Comparison of ENCODE assay signal across 8 cellular contexts in genomic region chr14:104678346-104678745, GRCh38. TPM values are rescaled to one million over a fixed set of nuclear protein-coding genes. Genes with fewer than 3 reads are reported as not detected.
DNase-seq lines count a peak whose midpoint lies in the region; ATAC-seq, FAIRE-seq and TF ChIP-seq lines count a peak whose summit lies in the region.

No MANE protein-coding gene starts in this region.

- H3K4me1 Mint-ChIP-seq in osteocyte (ENCODE audit: unreplicated experiment): peaks cover 58% of the 10 kb centered on the region

- CTCF ChIA-PET in A549 (lab: Yijun Ruan, JAX): interaction anchor here (0.7 to 7.6 kb wide), 10 partner anchors 10 to 44 kb away, joined by 3 to 117 read pairs (median 4); partner anchors contain the start of gene INF2
- CTCF ChIA-PET in Panc1 (lab: Charles Lee): interaction anchor here (0.7 kb wide), 1 partner anchor 25 kb away, joined by 3 read pairs; no protein-coding TSS in a partner anchor
- CTCF ChIA-PET in endothelial cell of umbilical vein (lab: Charles Lee): interaction anchor here (1.3 to 2.2 kb wide), 4 partner anchors 13 to 31 kb away, joined by 3 to 19 read pairs (median 4); no protein-coding TSS in a partner anchor

- peak overlapping the region; percentile 74 for H3K9ac ChIP-seq in endothelial cell of umbilical vein (replicated peaks; ENCODE audit: extremely low read depth, insufficient read depth, low read length)

- no peaks in the 10 kb centered on the region for H3K9me3 ChIP-seq in A549
- no peaks in the 10 kb centered on the region for H3K9me3 ChIP-seq in Panc1 (ENCODE audit: control insufficient read depth, insufficient read depth, low read depth, low read length)
- no peaks in the 10 kb centered on the region for H3K9me3 ChIP-seq in endothelial cell of umbilical vein (replicated peaks; ENCODE audit: control insufficient read depth, insufficient read depth, low read length)

- H3K79me2 ChIP-seq in endothelial cell of umbilical vein (ENCODE audit: control insufficient read depth, insufficient read depth, low read length): no peaks in the 10 kb centered on the region

- ATAC-seq in A549 (peak; percentile 1 to 4; a peak in 3 of 6 replicates), GM19395 (IDR thresholded peaks at IDR 0.05; ENCODE audit: unreplicated experiment) (peak; percentile 15), Panc1 (no peak)

- no peak for TF ChIP-seq EP300 in A549 (IDR thresholded peaks at IDR 0.05)

- no peaks in the 10 kb centered on the region for H3K36me3 Mint-ChIP-seq in osteocyte (ENCODE audit: unreplicated experiment)

- no peak for TF ChIP-seq POLR2A in A549 (IDR thresholded peaks at IDR 0.05; ENCODE audit: low read length)
- TF ChIP-seq POLR2A in endothelial cell of umbilical vein (IDR thresholded peaks at IDR 0.05; ENCODE audit: low read depth, low read length): no peak

- intact Hi-C loops in Panc1 (cut with micrococcal nuclease; ENCODE audit: unreplicated experiment) (no loop called here), endothelial cell of umbilical vein (cut with micrococcal nuclease) (loop anchor here (5.0 kb wide), 1 partner anchor 814 kb away; the partner anchor contains the start of gene TEDC1), posterior vena cava (cut with DNase I) (no loop called here)

- no peaks in the 10 kb centered on the region for H3K27me3 Mint-ChIP-seq in osteocyte (ENCODE audit: unreplicated experiment)

- H3K27ac ChIP-seq in A549 (peak overlapping the region; percentile 98 to 100), Panc1 (ENCODE audit: low read length) (peak overlapping the region; percentile 97), endothelial cell of umbilical vein (ENCODE audit: insufficient read depth, low read depth, low read length) (peak overlapping the region; percentile 95)

- H4K20me1 ChIP-seq in endothelial cell of umbilical vein (replicated peaks; ENCODE audit: control insufficient read depth, extremely low read depth, insufficient read depth, low read length): no peaks in the 10 kb centered on the region

- FAIRE-seq in A549 (lab: Jason Lieb, UNC): no peak
- no peak for FAIRE-seq in endothelial cell of umbilical vein (lab: Jason Lieb, UNC)

- H3K9me3 Mint-ChIP-seq in osteocyte (ENCODE audit: unreplicated experiment): no peaks in the 10 kb centered on the region

- H3K36me3 ChIP-seq in Panc1 (ENCODE audit: control insufficient read depth, insufficient read depth, low read length) (no peaks in the 10 kb centered on the region; the same call in 1 of the 2 replicates), endothelial cell of umbilical vein (ENCODE audit: control insufficient read depth in 2 of 2, extremely low read depth in 1 of 2, insufficient read depth in 2 of 2, low read length in 2 of 2) (no peaks in the 10 kb centered on the region)

- BruUV-seq in Panc1 (replicated peaks; lab: Mats Ljungman, UMichigan): no TSS peak
- BruUV-seq in endothelial cell of umbilical vein (replicated peaks; lab: Mats Ljungman, UMichigan): no TSS peak

- TF ChIP-seq CTCF in A549 (IDR thresholded peaks at IDR 0.05): no peak
- no peak for TF ChIP-seq CTCF in Panc1 (IDR thresholded peaks at IDR 0.05)
- no peak for TF ChIP-seq CTCF in endothelial cell of umbilical vein (IDR thresholded peaks at IDR 0.05; ENCODE audit: extremely low read depth in 1 of 2, insufficient read depth in 1 of 2, low read depth in 1 of 2, low read length in 2 of 2)
- TF ChIP-seq CTCF in osteocyte (IDR thresholded peaks at IDR 0.05): no peak
- TF ChIP-seq CTCF in GM10266 (IDR thresholded peaks at IDR 0.05; ENCODE audit: control insufficient read depth, insufficient read depth, low read depth, missing control alignments): no peak

- H3K27ac Mint-ChIP-seq in osteocyte (ENCODE audit: unreplicated experiment): peak overlapping the region; percentile 86

- dilution Hi-C loops in endothelial cell of umbilical vein (cut with MboI; ENCODE audit: extremely low pct_ligation_motif_present, low sequenced_read_pairs): no loop called here

- H2AFZ ChIP-seq in endothelial cell of umbilical vein (ENCODE audit: low read depth, low read length): no peak overlapping the region

- DNase-seq in A549 (ENCODE audit: low read depth in 1 of 2, low spot score in 1 of 2) (no peak), Panc1 (ENCODE audit: low read depth, low spot score) (no peak), endothelial cell of umbilical vein (ENCODE audit: low read depth, low spot score) (no peak), osteocyte (ENCODE audit: extremely low spot score, unreplicated experiment) (no peak), NOMO-1 treated with DMSO at 0.1 percent for 48 hours (lab: John Stamatoyannopoulos, UW; ENCODE audit: unreplicated experiment) (no peak), GM10266 (ENCODE audit: extremely low spot score) (no peak), posterior vena cava (ENCODE audit: low spot score) (no peak)

- peak overlapping the region; percentile 39 for H3K4me3 ChIP-seq in A549
- peak overlapping the region; percentile 31 to 38; a peak in 3 of 4 replicates for H3K4me3 ChIP-seq in Panc1 (ENCODE audit: low read depth in 2 of 2, low read length in 2 of 2)
- peak overlapping the region in 1 of 3 experiments; percentile 38 for H3K4me3 ChIP-seq in endothelial cell of umbilical vein (replicated peaks in 1 of 3; ENCODE audit: insufficient read depth in 1 of 3, low read depth in 1 of 3, low read length in 3 of 3)

- WGBS in A549 (ENCODE audit: missing lambda C conversion rate): 16% methylated on average over 12 of the region's 13 CpGs

- POLR2A ChIA-PET in A549 (lab: Yijun Ruan, JAX) (interaction anchor here (1.8 to 2.2 kb wide), 5 partner anchors 10 to 74 kb away, joined by 4 to 29 read pairs (median 8); partner anchors contain the start of gene SIVA1), Panc1 (lab: Charles Lee) (interaction anchor here (1.0 kb wide), 1 partner anchor 9 kb away, joined by 3 read pairs; no protein-coding TSS in a partner anchor), endothelial cell of umbilical vein (lab: Charles Lee) (no interaction called here)

- in situ Hi-C loops in Panc1 (cut with HindIII; ENCODE audit: low pct_unique_long_range_greater_than_20kb, low sequenced_read_pairs): no loop called here

- H3K4me1 ChIP-seq in A549 (peaks cover 67% of the 10 kb centered on the region), Panc1 (ENCODE audit: control insufficient read depth, insufficient read depth, low read length) (peaks cover 66% of the 10 kb centered on the region), endothelial cell of umbilical vein (ENCODE audit: control insufficient read depth, extremely low read depth, insufficient read depth, low read length) (peaks cover 40% of the 10 kb centered on the region)

- H3K4me2 ChIP-seq in A549 (peak overlapping the region; percentile 87), endothelial cell of umbilical vein (ENCODE audit: insufficient read depth, low read length) (peak overlapping the region; percentile 58)

- TF ChIP-seq RAD21 in A549 (conservative IDR thresholded peaks at IDR 0.05 in 1 of 2, IDR thresholded peaks at IDR 0.05 in 1 of 2): no peak

- H3K4me3 Mint-ChIP-seq in osteocyte (ENCODE audit: unreplicated experiment): peak overlapping the region; percentile 71

- H3K27me3 ChIP-seq in Panc1 (ENCODE audit: control insufficient read depth, insufficient read depth, low read length) (no peaks in the 10 kb centered on the region), endothelial cell of umbilical vein (ENCODE audit: control insufficient read depth in 2 of 2, insufficient read depth in 2 of 2, low read length in 2 of 2) (no peaks in the 10 kb centered on the region)

- H3K9me1 ChIP-seq in endothelial cell of umbilical vein (replicated peaks; ENCODE audit: control insufficient read depth, extremely low read depth, insufficient read depth, low read length): no peaks in the 10 kb centered on the region

TF ChIP-seq in A549, 52 proteins besides CTCF, POLR2A, EP300 and RAD21:
- no peak for TF ChIP-seq GATA3 (IDR thresholded peaks at IDR 0.05; ENCODE audit: borderline replicate concordance)

RNA-seq across cellular contexts. Expression of gene INF2, which starts 11.1 kb away (rescaled TPM):
- polyA plus RNA-seq in A549 (2011; rRNA removed) (23.6 and 24.7 TPM in 2 replicates), A549 (2017; fragmentation: RNase III; extraction: RNeasy Plus Mini Kit Qiagen cat#74134 plus additional on column Dnase treatment) (71.2 to 76.6 TPM (median 72.0 TPM) in 3 replicates), endothelial cell of umbilical vein (55.3 and 83.9 TPM in 2 replicates)
- 68.4 and 94.0 TPM in 2 replicates for polyA plus RNA-seq in A549 (2012; cell fraction: cytosol; rRNA removed)
- 224 and 375 TPM in 2 replicates for polyA plus RNA-seq in A549 (2012; cell fraction: nucleus; rRNA removed)
- polyA minus RNA-seq in A549 (2011; rRNA and poly(A)+ RNA removed): 19.6 and 27.7 TPM in 2 replicates
- total RNA-seq in Panc1 (2021; ENCODE audit: unreplicated experiment) (195 TPM), endothelial cell of umbilical vein (117 and 124 TPM in 2 replicates), osteocyte (124 and 130 TPM in 2 replicates), posterior vena cava (10 to 100 TPM; 70.5 to 78.7 TPM)
- polyA plus RNA-seq in Panc1 (2012; ENCODE audit: insufficient read length): 179 TPM
- 34.2 and 52.3 TPM in 2 replicates for polyA plus RNA-seq in endothelial cell of umbilical vein (2011; cell fraction: cytosol; rRNA removed)
- 115 and 129 TPM in 2 replicates for polyA plus RNA-seq in endothelial cell of umbilical vein (2011; cell fraction: nucleus; rRNA removed)
- polyA plus RNA-seq in endothelial cell of umbilical vein (2012): 45.4 and 63.8 TPM in 2 replicates
- 36.4 and 48.2 TPM in 2 replicates for polyA minus RNA-seq in endothelial cell of umbilical vein
- 48.9 TPM for polyA minus RNA-seq in endothelial cell of umbilical vein (2011; cell fraction: cytosol; rRNA and poly(A)+ RNA removed)
- polyA minus RNA-seq in endothelial cell of umbilical vein (2011; cell fraction: nucleus; rRNA and poly(A)+ RNA removed): 36.9 and 55.9 TPM in 2 replicates

RNA-seq across cellular contexts. Expression of gene ADSS1, which starts 45.7 kb away (rescaled TPM):
- polyA plus RNA-seq in A549 (2011; rRNA removed): 8.8 and 10.1 TPM in 2 replicates
- polyA plus RNA-seq in A549 (2012; cell fraction: cytosol; rRNA removed): 6.0 and 6.2 TPM in 2 replicates
- 17.9 and 19.6 TPM in 2 replicates for polyA plus RNA-seq in A549 (2012; cell fraction: nucleus; rRNA removed)
- polyA plus RNA-seq in A549 (2017; fragmentation: RNase III; extraction: RNeasy Plus Mini Kit Qiagen cat#74134 plus additional on column Dnase treatment): 6.2 to 8.3 TPM (median 7.4 TPM) in 3 replicates
- 6.5 and 9.5 TPM in 2 replicates for polyA minus RNA-seq in A549 (2011; rRNA and poly(A)+ RNA removed)
- 9.4 TPM for total RNA-seq in Panc1 (2021; ENCODE audit: unreplicated experiment)
- polyA plus RNA-seq in Panc1 (2012; ENCODE audit: insufficient read length): 15.6 TPM
- total RNA-seq in endothelial cell of umbilical vein: 1.9 and 2.7 TPM in 2 replicates
- polyA plus RNA-seq in endothelial cell of umbilical vein: 1.3 and 1.9 TPM in 2 replicates
- polyA plus RNA-seq in endothelial cell of umbilical vein (2011; cell fraction: cytosol; rRNA removed): 1.5 and 1.6 TPM in 2 replicates
- polyA plus RNA-seq in endothelial cell of umbilical vein (2011; cell fraction: nucleus; rRNA removed): 10.8 and 14.8 TPM in 2 replicates
- polyA plus RNA-seq in endothelial cell of umbilical vein (2012): 1.2 and 2.1 TPM in 2 replicates
- polyA minus RNA-seq in endothelial cell of umbilical vein: 1.0 and 2.0 TPM in 2 replicates
- 6.2 TPM for polyA minus RNA-seq in endothelial cell of umbilical vein (2011; cell fraction: cytosol; rRNA and poly(A)+ RNA removed)
- polyA minus RNA-seq in endothelial cell of umbilical vein (2011; cell fraction: nucleus; rRNA and poly(A)+ RNA removed): 3.2 and 4.7 TPM in 2 replicates
- 3.7 and 4.5 TPM in 2 replicates for total RNA-seq in osteocyte
- 10 to 100 TPM in 1 of 2 donors, 1 to 10 TPM in 1; 8.2 to 10.2 TPM for total RNA-seq in posterior vena cava
